ENCODE assay signal across 25 cellular contexts in genomic region chr5:19172926-19173425, GRCh38.
"Had no signal": no experiment of that assay in that cellular context is flagged by ENCODE, and none has a peak within 500 bp of the region (broad histone marks: within the 10 kb centered on the region; RNA-seq: fewer than 3 reads in every experiment).

No MANE protein-coding gene starts in this region.

- H3K9me3 Mint-ChIP-seq: activated B cell treated with CpG ODN at 0.5 μM for 24 hours; activated naive CD4-positive, alpha-beta T cell treated with anti-CD3 and anti-CD28 coated beads, Interleukin-2, amount 50 U/mL, for 24 hours; type B pancreatic cell had no signal

- H3K9me3 ChIP-seq: uterus had no signal

- H3K4me3 Mint-ChIP-seq: activated B cell treated with CpG ODN at 0.5 μM for 24 hours; activated CD4-positive, alpha-beta T cell treated with anti-CD3 and anti-CD28 coated beads for 36 hours; activated CD8-positive, alpha-beta memory T cell treated with anti-CD3 and anti-CD28 coated beads, Interleukin-2, amount 10 ng/mL, durations not matched to agents 7 days and 5 days; activated CD8-positive, alpha-beta T cell treated with anti-CD3 and anti-CD28 coated beads, Interleukin-2, amount 10 ng/mL, durations not matched to agents 7 days and 5 days; activated naive CD4-positive, alpha-beta T cell treated with anti-CD3 and anti-CD28 coated beads, Interleukin-2, amount 50 U/mL, for 24 hours; activated naive CD8-positive, alpha-beta T cell treated with anti-CD3 and anti-CD28 coated beads, Interleukin-2, amount 50 U/mL, for 24 hours; natural killer cell treated with Interleukin-12 subunit alpha and Interleukin-12 subunit beta and Interleukin-15 and Interleukin-18, amount 100 ng/mL, for 72 hours; stimulated activated effector memory CD8-positive, alpha-beta T cell treated with anti-CD3 and anti-CD28 coated beads, Interleukin-12 subunit alpha, Interleukin-12 subunit beta, amount 100 ng/mL, for 72 hours; stimulated activated naive CD8-positive, alpha-beta T cell treated with anti-CD3 and anti-CD28 coated beads, Interleukin-15, Interleukin-2, amounts not matched to agents 100 ng/mL and 50 ng/mL, for 24 hours; T-helper 2 cell treated with Interferon-gamma antibody and Interleukin-4, amounts not matched to agents 5 μg/mL and 100 μg/mL, for 36 hours; type B pancreatic cell had no signal

- H3K27ac Mint-ChIP-seq: activated B cell treated with CpG ODN at 0.5 μM for 24 hours; activated CD4-positive, alpha-beta T cell treated with anti-CD3 and anti-CD28 coated beads for 36 hours; activated CD8-positive, alpha-beta memory T cell treated with anti-CD3 and anti-CD28 coated beads, Interleukin-2, amount 10 ng/mL, durations not matched to agents 7 days and 5 days; activated CD8-positive, alpha-beta T cell treated with anti-CD3 and anti-CD28 coated beads, Interleukin-2, amount 10 ng/mL, durations not matched to agents 7 days and 5 days; activated naive CD4-positive, alpha-beta T cell treated with anti-CD3 and anti-CD28 coated beads, Interleukin-2, amount 50 U/mL, for 24 hours; activated naive CD8-positive, alpha-beta T cell treated with anti-CD3 and anti-CD28 coated beads, Interleukin-2, amount 50 U/mL, for 24 hours; activated T-helper 2 cell treated with anti-CD3 and anti-CD28 coated beads, Interferon-gamma antibody, Interleukin-2, Interleukin-4, amounts not matched to agents 10 μg/mL and 5 μg/mL and 100 μg/mL, durations not matched to agents 14 hours and 24 hours and 36 hours; natural killer cell treated with Interleukin-12 subunit alpha and Interleukin-12 subunit beta and Interleukin-15 and Interleukin-18, amount 100 ng/mL, for 72 hours; stimulated activated effector memory CD8-positive, alpha-beta T cell treated with anti-CD3 and anti-CD28 coated beads, Interleukin-12 subunit alpha, Interleukin-12 subunit beta, amount 100 ng/mL, for 72 hours; stimulated activated naive CD8-positive, alpha-beta T cell treated with anti-CD3 and anti-CD28 coated beads, Interleukin-15, Interleukin-2, amounts not matched to agents 100 ng/mL and 50 ng/mL, for 24 hours; T-helper 2 cell treated with Interferon-gamma antibody and Interleukin-4, amounts not matched to agents 5 μg/mL and 100 μg/mL, for 36 hours; type B pancreatic cell had no signal

- DNase-seq: activated B cell treated with CpG ODN at 0.5 μM for 24 hours; activated CD4-positive, alpha-beta T cell treated with anti-CD3 and anti-CD28 coated beads for 36 hours; activated CD8-positive, alpha-beta memory T cell treated with anti-CD3 and anti-CD28 coated beads, Interleukin-2, amount 10 ng/mL, durations not matched to agents 7 days and 5 days; activated CD8-positive, alpha-beta T cell treated with anti-CD3 and anti-CD28 coated beads, Interleukin-2, amount 10 ng/mL, durations not matched to agents 7 days and 5 days; activated naive CD8-positive, alpha-beta T cell treated with anti-CD3 and anti-CD28 coated beads, Interleukin-2, amount 50 U/mL, for 24 hours; activated T-cell treated with anti-CD3 and anti-CD28 coated beads, Interleukin-2, amount 50 U/mL, for 48 hours; cortex of kidney; kidney glomerular epithelial cell; mesendoderm; posterior cingulate gyrus; stimulated activated CD4-positive, alpha-beta T cell treated with anti-CD3 and anti-CD28 coated beads, Interleukin-12 subunit alpha, Interleukin-12 subunit beta, amount 100 ng/mL, for 4 hours; stimulated activated CD4-positive, alpha-beta T cell treated with anti-CD3 and anti-CD28 coated beads, Interleukin-4, amount 100 ng/mL, for 1 hour; uterus had no signal

- H3K4me1 ChIP-seq: heart left ventricle, uterus had no signal

- H3K4me3 ChIP-seq: heart left ventricle, lung, skin epidermis, uterus had no signal

- H3K27me3 Mint-ChIP-seq: activated B cell treated with CpG ODN at 0.5 μM for 24 hours; activated CD4-positive, alpha-beta T cell treated with anti-CD3 and anti-CD28 coated beads for 36 hours; activated CD8-positive, alpha-beta memory T cell treated with anti-CD3 and anti-CD28 coated beads, Interleukin-2, amount 10 ng/mL, durations not matched to agents 7 days and 5 days; activated naive CD4-positive, alpha-beta T cell treated with anti-CD3 and anti-CD28 coated beads, Interleukin-2, amount 50 U/mL, for 24 hours; activated naive CD8-positive, alpha-beta T cell treated with anti-CD3 and anti-CD28 coated beads, Interleukin-2, amount 50 U/mL, for 24 hours; natural killer cell treated with Interleukin-12 subunit alpha and Interleukin-12 subunit beta and Interleukin-15 and Interleukin-18, amount 100 ng/mL, for 72 hours; stimulated activated naive CD8-positive, alpha-beta T cell treated with anti-CD3 and anti-CD28 coated beads, Interleukin-15, Interleukin-2, amounts not matched to agents 100 ng/mL and 50 ng/mL, for 24 hours; type B pancreatic cell had no signal

- ATAC-seq: activated CD4-positive, alpha-beta T cell treated with anti-CD3 and anti-CD28 coated beads for 36 hours; activated CD8-positive, alpha-beta memory T cell treated with anti-CD3 and anti-CD28 coated beads, Interleukin-2, amount 10 ng/mL, durations not matched to agents 7 days and 5 days; activated CD8-positive, alpha-beta T cell treated with anti-CD3 and anti-CD28 coated beads, Interleukin-2, amount 10 ng/mL, durations not matched to agents 7 days and 5 days; activated naive CD8-positive, alpha-beta T cell treated with anti-CD3 and anti-CD28 coated beads, Interleukin-2, amount 50 U/mL, for 24 hours; heart left ventricle; left lobe of liver; natural killer cell treated with Interleukin-12 subunit alpha and Interleukin-12 subunit beta and Interleukin-15 and Interleukin-18, amount 100 ng/mL, for 72 hours; sciatic nerve; stimulated activated effector memory CD8-positive, alpha-beta T cell treated with anti-CD3 and anti-CD28 coated beads, Interleukin-12 subunit alpha, Interleukin-12 subunit beta, amount 100 ng/mL, for 72 hours had no signal

- H3K27me3 ChIP-seq: heart left ventricle, uterus had no signal

- H3K4me1 Mint-ChIP-seq: activated B cell treated with CpG ODN at 0.5 μM for 24 hours; activated CD4-positive, alpha-beta T cell treated with anti-CD3 and anti-CD28 coated beads for 36 hours; activated CD8-positive, alpha-beta memory T cell treated with anti-CD3 and anti-CD28 coated beads, Interleukin-2, amount 10 ng/mL, durations not matched to agents 7 days and 5 days; activated naive CD4-positive, alpha-beta T cell treated with anti-CD3 and anti-CD28 coated beads, Interleukin-2, amount 50 U/mL, for 24 hours; activated naive CD8-positive, alpha-beta T cell treated with anti-CD3 and anti-CD28 coated beads, Interleukin-2, amount 50 U/mL, for 24 hours; stimulated activated effector memory CD8-positive, alpha-beta T cell treated with anti-CD3 and anti-CD28 coated beads, Interleukin-12 subunit alpha, Interleukin-12 subunit beta, amount 100 ng/mL, for 72 hours had no signal

- H3K36me3 Mint-ChIP-seq: activated CD8-positive, alpha-beta memory T cell treated with anti-CD3 and anti-CD28 coated beads, Interleukin-2, amount 10 ng/mL, durations not matched to agents 7 days and 5 days; activated naive CD4-positive, alpha-beta T cell treated with anti-CD3 and anti-CD28 coated beads, Interleukin-2, amount 50 U/mL, for 24 hours; natural killer cell treated with Interleukin-12 subunit alpha and Interleukin-12 subunit beta and Interleukin-15 and Interleukin-18, amount 100 ng/mL, for 72 hours; stimulated activated effector memory CD8-positive, alpha-beta T cell treated with anti-CD3 and anti-CD28 coated beads, Interleukin-12 subunit alpha, Interleukin-12 subunit beta, amount 100 ng/mL, for 72 hours; type B pancreatic cell had no signal

- H3K36me3 ChIP-seq: heart left ventricle, uterus had no signal

- H3K27ac ChIP-seq: heart left ventricle, skin epidermis, uterus had no signal
